ENCODE assay signal across 8 cellular contexts in genomic region chr9:129139993-129140396, GRCh38. TPM values are rescaled to one million over a fixed set of nuclear protein-coding genes. Genes with fewer than 3 reads are reported as not detected.
DNase-seq lines count a peak whose midpoint lies in the region; ATAC-seq and TF ChIP-seq lines count a peak whose summit lies in the region.

No MANE protein-coding gene starts in this region.

- H3K4me1 ChIP-seq in duodenal mucosa (ENCODE audit: control insufficient read depth in 1 of 2, insufficient read depth in 2 of 2, low read length in 2 of 2), result peaks cover 36 to 56% of the 10 kb centered on the region in 2 donors

- H3K27ac Mint-ChIP-seq in activated CD4-positive, alpha-beta memory T cell treated with anti-CD3 and anti-CD28 coated beads for 36 hours, result peak overlapping the region; percentile 91

- peaks cover 9% of the 10 kb centered on the region for H3K36me3 Mint-ChIP-seq in activated CD4-positive, alpha-beta memory T cell treated with anti-CD3 and anti-CD28 coated beads for 36 hours

- CTCF ChIA-PET in AG04450 (lab: Charles Lee), result interaction anchor here (0.6 to 16.1 kb wide), 9 partner anchors 9 to 500 kb away, joined by 3 to 302 read pairs (median 10); partner anchors contain the start of genes C9orf50 and NTMT1
- CTCF ChIA-PET in activated CD4-positive, alpha-beta memory T cell treated with anti-CD3 and anti-CD28 coated beads for 36 hours (lab: Charles Lee), result interaction anchor here (0.6 to 7.3 kb wide), 30 partner anchors 9 to 646 kb away, joined by 3 to 147 read pairs (median 6); partner anchors contain the start of genes C9orf50, CRAT, IER5L and NTMT1

- TF ChIP-seq CTCF in AG04450 (IDR thresholded peaks at IDR 0.05; ENCODE audit: low read depth, low read length) (no peak), lower leg skin (IDR thresholded peaks at IDR 0.05) (no peak)

- TF ChIP-seq POLR2A in lower leg skin (IDR thresholded peaks at IDR 0.05), result no peak

- H3K4me3 ChIP-seq in AG04450 (ENCODE audit: low read depth, low read length) (peak overlapping the region; percentile 60), duodenal mucosa (ENCODE audit: low read depth in 1 of 2, low read length in 2 of 2) (peak overlapping the region; percentile 63 to 65), lower leg skin (ENCODE audit: low read depth, poor library complexity, severe bottlenecking) (peak overlapping the region; percentile 16)

- H3K27me3 ChIP-seq in AG04450 (ENCODE audit: control insufficient read depth, insufficient read depth, low read length), result no peaks in the 10 kb centered on the region
- no peaks in the 10 kb centered on the region for H3K27me3 ChIP-seq in duodenal mucosa (ENCODE audit: control insufficient read depth in 1 of 2, insufficient read depth in 2 of 2, low read length in 2 of 2)

- intact Hi-C loops in activated CD4-positive, alpha-beta memory T cell treated with anti-CD3 and anti-CD28 coated beads for 36 hours (cut with micrococcal nuclease), result loop anchor here (1.0 to 5.0 kb wide), 7 partner anchors 9 to 642 kb away; no protein-coding TSS in a partner anchor
- intact Hi-C loops in lower leg skin (cut with DNase I; ENCODE audit: low total_unique reads), result loop anchor here (5.0 to 10.0 kb wide), 2 partner anchors 472 to 635 kb away; no protein-coding TSS in a partner anchor

- DNase-seq in AG04450 (ENCODE audit: low read depth, low spot score) (peak; percentile 99), NCI-H524 (lab: John Stamatoyannopoulos, UW) (peak; percentile 97), lower leg skin (ENCODE audit: low spot score in 2 of 2) (peak; percentile 95 to 97)
- DNase-seq in activated CD4-positive, alpha-beta memory T cell treated with anti-CD3 and anti-CD28 coated beads for 36 hours, result peak; percentile 91
- DNase-seq in stimulated activated CD4-positive, alpha-beta T cell treated with anti-CD3 and anti-CD28 coated beads, TNF-alpha, amount 100 ng/mL, for 1 hour (ENCODE audit: low read depth in 3 of 3, low spot score in 1 of 3), result peak; percentile 38 to 65 (median 63)

- H3K9ac ChIP-seq in duodenal mucosa (ENCODE audit: low read depth in 1 of 2, low read length in 2 of 2), result peak overlapping the region; percentile 91 to 98

- no peaks in the 10 kb centered on the region; the same call in 1 of the 2 replicates for H3K9me3 ChIP-seq in AG04450 (ENCODE audit: control insufficient read depth, insufficient read depth, low read length)
- H3K9me3 ChIP-seq in duodenal mucosa (ENCODE audit: control insufficient read depth in 1 of 2, low read length in 2 of 2), result no peaks in the 10 kb centered on the region

- POLR2A ChIA-PET in AG04450 (lab: Yijun Ruan, JAX), result interaction anchor here (0.6 to 3.3 kb wide), 26 partner anchors 8 to 603 kb away, joined by 3 to 44 read pairs (median 4); partner anchors contain the start of genes C9orf50 and IER5L
- POLR2A ChIA-PET in activated CD4-positive, alpha-beta memory T cell treated with anti-CD3 and anti-CD28 coated beads for 36 hours (lab: Charles Lee), result interaction anchor here (0.6 to 2.0 kb wide), 10 partner anchors 8 to 487 kb away, joined by 3 to 7 read pairs (median 3); partner anchors contain the start of gene IER5L

- peaks cover 16 to 38% of the 10 kb centered on the region in 2 donors for H3K36me3 ChIP-seq in duodenal mucosa (ENCODE audit: control insufficient read depth in 1 of 2, insufficient read depth in 2 of 2, low read length in 2 of 2)

- peaks cover 37% of the 10 kb centered on the region for H3K4me1 Mint-ChIP-seq in activated CD4-positive, alpha-beta memory T cell treated with anti-CD3 and anti-CD28 coated beads for 36 hours (ENCODE audit: low read depth)

- H3K27me3 Mint-ChIP-seq in activated CD4-positive, alpha-beta memory T cell treated with anti-CD3 and anti-CD28 coated beads for 36 hours, result no peaks in the 10 kb centered on the region

- H3K9me3 Mint-ChIP-seq in activated CD4-positive, alpha-beta memory T cell treated with anti-CD3 and anti-CD28 coated beads for 36 hours, result no peaks in the 10 kb centered on the region

- H3K27ac ChIP-seq in AG04450 (ENCODE audit: low read depth, low read length), result peak overlapping the region; percentile 100
- peak overlapping the region; percentile 100 for H3K27ac ChIP-seq in duodenal mucosa (ENCODE audit: low read depth, low read length)

- ATAC-seq in GM18909 (IDR thresholded peaks at IDR 0.05; ENCODE audit: poor library complexity, unreplicated experiment), result peak; percentile 58
- peak; percentile 61 for ATAC-seq in HG03439 (IDR thresholded peaks at IDR 0.05; ENCODE audit: unreplicated experiment)

- H3K4me3 Mint-ChIP-seq in activated CD4-positive, alpha-beta memory T cell treated with anti-CD3 and anti-CD28 coated beads for 36 hours, result peak overlapping the region; percentile 64

- WGBS in lower leg skin, 2 donors, result 0 to 1% methylated on average over 11 of the region's 11 CpGs

RNA-seq across cellular contexts. Expression of gene PTPA, which starts 28.8 kb away (rescaled TPM):
- 140 and 159 TPM in 2 replicates for polyA plus RNA-seq in AG04450 (2011; rRNA removed)
- 141 and 154 TPM in 2 replicates for polyA minus RNA-seq in AG04450 (2011; rRNA and poly(A)+ RNA removed)
- 10 to 100 TPM; 74.6 to 76.3 TPM for total RNA-seq in activated CD4-positive, alpha-beta memory T cell treated with anti-CD3 and anti-CD28 coated beads for 36 hours
- total RNA-seq in lower leg skin, result 100 to 1,000 TPM in 1 of 4 donors, 10 to 100 TPM in 3; 62.9 to 104 (median 73.8) TPM

RNA-seq across cellular contexts. Expression of gene CRAT, which starts 29.4 kb away (rescaled TPM):
- 24.3 and 29.3 TPM in 2 replicates for polyA plus RNA-seq in AG04450 (2011; rRNA removed)
- 24.9 and 35.0 TPM in 2 replicates for polyA minus RNA-seq in AG04450 (2011; rRNA and poly(A)+ RNA removed)
- 10 to 100 TPM; 16.0 to 16.4 TPM for total RNA-seq in activated CD4-positive, alpha-beta memory T cell treated with anti-CD3 and anti-CD28 coated beads for 36 hours
- total RNA-seq in lower leg skin, result 10 to 100 TPM; 13.7 to 78.2 (median 31.3) TPM

RNA-seq across cellular contexts. Expression of gene IER5L, which starts 38.1 kb away (rescaled TPM):
- polyA plus RNA-seq in AG04450 (2011; rRNA removed), result 4.9 TPM in 2 replicates
- 4.7 and 6.5 TPM in 2 replicates for polyA minus RNA-seq in AG04450 (2011; rRNA and poly(A)+ RNA removed)
- 1 to 10 TPM; 1.3 to 1.5 TPM for total RNA-seq in activated CD4-positive, alpha-beta memory T cell treated with anti-CD3 and anti-CD28 coated beads for 36 hours
- total RNA-seq in lower leg skin, result 10 to 100 TPM; 10.9 to 16.1 (median 12.6) TPM

RNA-seq across cellular contexts. Expression of gene DOLPP1, which starts 59.1 kb away (rescaled TPM):
- 11.9 and 13.2 TPM in 2 replicates for polyA plus RNA-seq in AG04450 (2011; rRNA removed)
- polyA minus RNA-seq in AG04450 (2011; rRNA and poly(A)+ RNA removed), result 10.4 and 13.0 TPM in 2 replicates
- total RNA-seq in activated CD4-positive, alpha-beta memory T cell treated with anti-CD3 and anti-CD28 coated beads for 36 hours, result 10 to 100 TPM; 13.9 to 15.3 TPM
- total RNA-seq in lower leg skin, result 10 to 100 TPM in 2 of 4 donors, 1 to 10 TPM in 2; 7.5 to 14.0 (median 10.7) TPM

Comparison
In these comparisons a context has a peak if more than half of its experiments do, and no peak if none do; other contexts are left out.
1. Peak in every context shown above with its lines: DNase-seq, ATAC-seq, H3K4me3 ChIP-seq and H3K27ac ChIP-seq.
2. RNA of gene IER5L, which starts 38.1 kb away (total RNA-seq): 10.9 to 16.1 TPM in lower leg skin; 1.3 to 1.5 TPM in activated CD4-positive, alpha-beta memory T cell treated with anti-CD3 and anti-CD28 coated beads for 36 hours; every median in the first group is over 4 times any median in the second.